In genomic region chr14:106491851-106492250, GRCh38 we compare ENCODE assay signal across 10 cellular contexts.
A peak's percentile ranks its signal among the peaks of the same experiment; 100 is the strongest.
DNase-seq lines count a peak whose midpoint lies in the region; ATAC-seq, FAIRE-seq and TF ChIP-seq lines count a peak whose summit lies in the region.
"Had no signal": no experiment of that assay in that cellular context is flagged by ENCODE, and none has a peak within 500 bp of the region (broad histone marks: within the 10 kb centered on the region; RNA-seq: fewer than 3 reads in every experiment).

No MANE protein-coding gene starts in this region.

- intact Hi-C loops in posterior cingulate gyrus (cut with DNase I) = no loop called here

- H3K4me3 ChIP-seq in Loucy (ENCODE audit: low read length, poor library complexity, severe bottlenecking) = no peak overlapping the region

- peak; percentile 53 for TF ChIP-seq CTCF in Loucy (conservative IDR thresholded peaks at IDR 0.05; ENCODE audit: low read length)
- no peak for TF ChIP-seq CTCF in D721Med (IDR thresholded peaks at IDR 0.05; ENCODE audit: insufficient read depth, missing control alignments)

- peaks cover 22% of the 10 kb centered on the region for H3K4me1 Mint-ChIP-seq in stimulated activated naive CD8-positive, alpha-beta T cell treated with anti-CD3 and anti-CD28 coated beads, Interleukin-15, amount 100 ng/mL, for 72 hours
- peaks cover 43% of the 10 kb centered on the region for H3K4me1 Mint-ChIP-seq in activated naive CD8-positive, alpha-beta T cell treated with anti-CD3 and anti-CD28 coated beads, Interleukin-2, amount 50 U/mL, for 24 hours

- H3K27ac Mint-ChIP-seq in stimulated activated naive CD8-positive, alpha-beta T cell treated with anti-CD3 and anti-CD28 coated beads, Interleukin-15, amount 100 ng/mL, for 72 hours = no peak overlapping the region
- H3K27ac Mint-ChIP-seq in activated naive CD8-positive, alpha-beta T cell treated with anti-CD3 and anti-CD28 coated beads, Interleukin-2, amount 50 U/mL, for 24 hours = no peak overlapping the region

- H4K20me1 ChIP-seq in Loucy (ENCODE audit: insufficient read depth, low read length, poor library complexity, severe bottlenecking) = no peaks in the 10 kb centered on the region

- no peak overlapping the region for H3K4me3 Mint-ChIP-seq in stimulated activated naive CD8-positive, alpha-beta T cell treated with anti-CD3 and anti-CD28 coated beads, Interleukin-15, amount 100 ng/mL, for 72 hours
- no peak overlapping the region for H3K4me3 Mint-ChIP-seq in activated naive CD8-positive, alpha-beta T cell treated with anti-CD3 and anti-CD28 coated beads, Interleukin-2, amount 50 U/mL, for 24 hours

- no peaks in the 10 kb centered on the region for H3K36me3 ChIP-seq in Loucy (ENCODE audit: insufficient read depth, low read length)

- H3K9me3 ChIP-seq in Loucy (ENCODE audit: insufficient read depth, low read depth, low read length) = no peaks in the 10 kb centered on the region; the same call in 1 of the 2 replicates

- no peak for FAIRE-seq in D721Med (lab: Jason Lieb, UNC)
- FAIRE-seq: kidney had no signal

- H3K9me3 Mint-ChIP-seq in stimulated activated naive CD8-positive, alpha-beta T cell treated with anti-CD3 and anti-CD28 coated beads, Interleukin-15, amount 100 ng/mL, for 72 hours = no peaks in the 10 kb centered on the region
- H3K9me3 Mint-ChIP-seq in activated naive CD8-positive, alpha-beta T cell treated with anti-CD3 and anti-CD28 coated beads, Interleukin-2, amount 50 U/mL, for 24 hours = no peaks in the 10 kb centered on the region

- no peaks in the 10 kb centered on the region for H3K27me3 Mint-ChIP-seq in stimulated activated naive CD8-positive, alpha-beta T cell treated with anti-CD3 and anti-CD28 coated beads, Interleukin-15, amount 100 ng/mL, for 72 hours
- H3K27me3 Mint-ChIP-seq in activated naive CD8-positive, alpha-beta T cell treated with anti-CD3 and anti-CD28 coated beads, Interleukin-2, amount 50 U/mL, for 24 hours = no peaks in the 10 kb centered on the region

- no peak overlapping the region for H2AFZ ChIP-seq in Loucy (ENCODE audit: low read length)

- no peaks in the 10 kb centered on the region for H3K27me3 ChIP-seq in Loucy (ENCODE audit: insufficient read depth, low read length, poor library complexity, severe bottlenecking)

- no peaks in the 10 kb centered on the region for H3F3A ChIP-seq in Loucy (ENCODE audit: low read depth)

- no peak for ATAC-seq in stimulated activated naive CD8-positive, alpha-beta T cell treated with anti-CD3 and anti-CD28 coated beads, Interleukin-15, Interleukin-2, amounts not matched to agents 100 U/mL and 50 U/mL, for 24 hours
- ATAC-seq in stimulated activated naive CD8-positive, alpha-beta T cell treated with anti-CD3 and anti-CD28 coated beads, Interleukin-15, amount 100 ng/mL, for 72 hours = no peak
- no peak for ATAC-seq in activated naive CD8-positive, alpha-beta T cell treated with anti-CD3 and anti-CD28 coated beads, Interleukin-2, amount 50 U/mL, for 24 hours

- H3K36me3 Mint-ChIP-seq in activated naive CD8-positive, alpha-beta T cell treated with anti-CD3 and anti-CD28 coated beads, Interleukin-2, amount 50 U/mL, for 24 hours (ENCODE audit: low read depth) = no peaks in the 10 kb centered on the region

- no peaks in the 10 kb centered on the region for H3K9me2 ChIP-seq in Loucy (replicated peaks; ENCODE audit: low read depth, low read length)

- H3K4me2 ChIP-seq in Loucy (ENCODE audit: low read depth, low read length, poor library complexity, severe bottlenecking) = no peak overlapping the region

- peaks cover 11% of the 10 kb centered on the region for H3K4me1 ChIP-seq in Loucy (ENCODE audit: insufficient read depth, low read length, poor library complexity, severe bottlenecking)

- no peaks in the 10 kb centered on the region for H3K79me2 ChIP-seq in Loucy (ENCODE audit: insufficient read depth, low read length)

- no peak overlapping the region for H3K9ac ChIP-seq in Loucy (ENCODE audit: low read depth, low read length, poor library complexity, severe bottlenecking)

- DNase-seq in stimulated activated naive CD8-positive, alpha-beta T cell treated with anti-CD3 and anti-CD28 coated beads, Interleukin-15, Interleukin-2, amounts not matched to agents 100 U/mL and 50 U/mL, for 24 hours = peak; percentile 47
- no peak for DNase-seq in stimulated activated naive CD8-positive, alpha-beta T cell treated with anti-CD3 and anti-CD28 coated beads, Interleukin-15, amount 100 ng/mL, for 72 hours
- DNase-seq in activated naive CD8-positive, alpha-beta T cell treated with anti-CD3 and anti-CD28 coated beads, Interleukin-2, amount 50 U/mL, for 24 hours = peak; percentile 37
- no peak for DNase-seq in dedifferentiated amniotic fluid mesenchymal stem cell (ENCODE audit: extremely low spot score)
- DNase-seq in posterior cingulate gyrus = no peak
- DNase-seq in islet precursor cell = no peak
- DNase-seq in D721Med (ENCODE audit: insufficient read length, low spot score) = no peak
- DNase-seq: kidney, NCI-H774 had no signal

Comparison
In these comparisons a context has a peak if more than half of its experiments do, and no peak if none do; other contexts are left out.
1. DNase-seq: peak in stimulated activated naive CD8-positive, alpha-beta T cell treated with anti-CD3 and anti-CD28 coated beads, Interleukin-15, Interleukin-2, amounts not matched to agents 100 U/mL and 50 U/mL, for 24 hours (single experiment) and activated naive CD8-positive, alpha-beta T cell treated with anti-CD3 and anti-CD28 coated beads, Interleukin-2, amount 50 U/mL, for 24 hours (single experiment); none in stimulated activated naive CD8-positive, alpha-beta T cell treated with anti-CD3 and anti-CD28 coated beads, Interleukin-15, amount 100 ng/mL, for 72 hours (0 of 2), dedifferentiated amniotic fluid mesenchymal stem cell (single experiment), posterior cingulate gyrus (0 of 10), islet precursor cell (single experiment) and D721Med (single experiment).